Comparison of ENCODE assay signal across 24 cellular contexts in the genomic region with DNA sequence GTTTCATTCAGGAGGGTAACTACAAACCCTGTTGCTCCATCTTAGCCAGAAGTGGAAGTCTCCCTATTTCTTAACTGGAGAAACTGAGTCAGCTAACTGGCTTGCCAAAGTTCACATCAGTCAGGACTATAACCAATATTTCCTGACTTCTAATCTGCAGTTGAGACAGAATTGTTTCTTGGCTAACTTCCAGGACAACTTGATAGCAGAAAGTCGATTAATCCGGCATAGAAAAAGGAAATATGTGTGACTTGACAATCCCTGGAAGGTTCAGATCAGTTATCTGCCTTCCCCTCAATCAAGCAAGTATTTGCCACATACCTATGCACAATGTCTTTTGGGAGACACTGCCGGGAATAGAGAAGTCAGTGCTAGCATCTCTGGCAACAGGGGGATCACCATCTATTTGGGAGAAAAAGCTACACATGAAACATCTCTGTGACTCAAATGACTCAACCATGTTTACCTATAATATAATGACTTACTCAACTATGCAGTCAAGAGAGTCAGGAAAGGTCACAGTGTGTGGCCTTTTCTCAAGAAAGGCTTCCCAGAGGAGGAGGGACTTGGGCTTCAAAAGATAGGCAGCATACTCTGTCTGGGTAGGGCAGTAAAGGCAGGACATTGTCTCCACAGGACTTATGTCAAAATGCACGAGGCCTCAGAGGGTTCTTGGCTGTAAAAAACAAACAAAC. TPM values are rescaled to one million over a fixed set of nuclear protein-coding genes. Genes with fewer than 3 reads are reported as not detected.
DNase-seq lines count a peak whose midpoint lies in the region; ATAC-seq, FAIRE-seq and TF ChIP-seq lines count a peak whose summit lies in the region.
"Had no signal": no experiment of that assay in that cellular context is flagged by ENCODE, and none has a peak within 500 bp of the region (broad histone marks: within the 10 kb centered on the region; RNA-seq: fewer than 3 reads in every experiment).

No MANE protein-coding gene starts in this region.

- H3K4me3 ChIP-seq in A549 (no peak overlapping the region), HEK293 (ENCODE audit: low read depth, low read length) (no peak overlapping the region), bronchial epithelial cell (ENCODE audit: low read depth, low read length) (no peak overlapping the region), suprapubic skin (no peak overlapping the region)
- H3K4me3 ChIP-seq: GM23338 had no signal

- peaks cover 5% of the 10 kb centered on the region for H3K9me3 Mint-ChIP-seq in progenitor cell of endocrine pancreas (ENCODE audit: low read depth)
- H3K9me3 Mint-ChIP-seq: CD4-positive, CD25-positive, alpha-beta regulatory T cell; GM23338; IgD-negative memory B cell had no signal

- H3K36me3 ChIP-seq in HEK293 (ENCODE audit: control insufficient read depth in 2 of 2, insufficient read depth in 1 of 2, low read length in 2 of 2) (no peaks in the 10 kb centered on the region), bronchial epithelial cell (ENCODE audit: control insufficient read depth, insufficient read depth, low read length) (no peaks in the 10 kb centered on the region), suprapubic skin (no peaks in the 10 kb centered on the region)

- CTCF ChIA-PET in A549 (lab: Yijun Ruan, JAX) (no interaction called here), HEK293 (lab: Yijun Ruan, JAX) (no interaction called here), HEK293T (lab: Yijun Ruan, JAX) (no interaction called here)

- no peaks in the 10 kb centered on the region for H3K27me3 Mint-ChIP-seq in progenitor cell of endocrine pancreas

- no peak overlapping the region for H3K4me3 Mint-ChIP-seq in progenitor cell of endocrine pancreas (ENCODE audit: low read depth)
- H3K4me3 Mint-ChIP-seq: CD4-positive, CD25-positive, alpha-beta regulatory T cell; GM23338; IgD-negative memory B cell had no signal

- TF ChIP-seq CTCF in A549 (IDR thresholded peaks at IDR 0.05) (no peak), HEK293 (tag by site-specific recombination; IDR thresholded peaks at IDR 0.05) (no peak), bronchial epithelial cell (IDR thresholded peaks at IDR 0.05; ENCODE audit: insufficient read depth, low read length, severe bottlenecking) (no peak), progenitor cell of endocrine pancreas (IDR thresholded peaks at IDR 0.05; ENCODE audit: unreplicated experiment) (no peak), suprapubic skin (IDR thresholded peaks at IDR 0.05) (no peak)

- peaks cover 21% of the 10 kb centered on the region for H3K4me1 Mint-ChIP-seq in progenitor cell of endocrine pancreas (ENCODE audit: low read depth)
- H3K4me1 Mint-ChIP-seq: CD4-positive, CD25-positive, alpha-beta regulatory T cell; GM23338; IgD-negative memory B cell had no signal

- peak in 1 of 2 experiments; percentile 25 for DNase-seq in A549 (ENCODE audit: low read depth in 1 of 2, low spot score in 1 of 2)
- peak; percentile 25 for DNase-seq in bronchial epithelial cell (ENCODE audit: low read depth)
- DNase-seq in progenitor cell of endocrine pancreas (ENCODE audit: low spot score, unreplicated experiment): no peak
- no peak for DNase-seq in suprapubic skin (ENCODE audit: low spot score in 2 of 2)
- DNase-seq in HEK293T (ENCODE audit: extremely low spot score): no peak
- DNase-seq: CD4-positive, CD25-positive, alpha-beta regulatory T cell; COR-L47; DMS 273 treated with DMSO at 0.1 percent for 48 hours; HCEC 1CT; Kasumi-1; MM.1S; NCI-H1048; NCI-H1417 treated with DMSO at 0.1 percent for 48 hours; NCI-H187; NCI-H446 treated with DMSO at 0.1 percent for 48 hours; NCI-H526 treated with DMSO at 0.1 percent for 48 hours; RPMI8226; SHP77 had no signal

- H3K27ac ChIP-seq in A549 (no peak overlapping the region), HEK293 (ENCODE audit: extremely low read depth, low read depth, low read length) (no peak overlapping the region), suprapubic skin (no peak overlapping the region)

- H3K4me1 ChIP-seq in A549: peaks cover 10% of the 10 kb centered on the region
- H3K4me1 ChIP-seq in HEK293 (ENCODE audit: control insufficient read depth, insufficient read depth, low read length): no peaks in the 10 kb centered on the region
- no peaks in the 10 kb centered on the region for H3K4me1 ChIP-seq in suprapubic skin

- H3K27me3 ChIP-seq in bronchial epithelial cell (ENCODE audit: control insufficient read depth, insufficient read depth, low read length): no peaks in the 10 kb centered on the region
- no peaks in the 10 kb centered on the region for H3K27me3 ChIP-seq in suprapubic skin

- ATAC-seq in A549: peak in 1 of 2 experiments; percentile 24; a peak in 2 of 6 replicates
- ATAC-seq in HG02852 (IDR thresholded peaks at IDR 0.05; ENCODE audit: unreplicated experiment): no peak
- ATAC-seq: GM23338 had no signal

- peak overlapping the region; percentile 18 for H3K27ac Mint-ChIP-seq in progenitor cell of endocrine pancreas
- H3K27ac Mint-ChIP-seq: GM23338, IgD-negative memory B cell had no signal

- no peak for TF ChIP-seq POLR2A in A549 (IDR thresholded peaks at IDR 0.05; ENCODE audit: low read length)
- no peak for TF ChIP-seq POLR2A in suprapubic skin (IDR thresholded peaks at IDR 0.05)

- H3K4me2 ChIP-seq in A549: peak overlapping the region; percentile 12; the same call in 2 of the 3 replicates
- H3K4me2 ChIP-seq: GM23338 had no signal

- 29% methylated on average over 3 of the region's 4 CpGs for WGBS in A549 (ENCODE audit: missing lambda C conversion rate)
- 65% methylated on average over 4 of the region's 4 CpGs for WGBS in suprapubic skin

- H3K9me3 ChIP-seq in A549: no peaks in the 10 kb centered on the region
- no peaks in the 10 kb centered on the region for H3K9me3 ChIP-seq in HEK293 (ENCODE audit: control insufficient read depth, insufficient read depth, low read depth, low read length)
- H3K9me3 ChIP-seq in suprapubic skin: no peaks in the 10 kb centered on the region

- no peak for TF ChIP-seq RAD21 in A549 (conservative IDR thresholded peaks at IDR 0.05 in 1 of 2, IDR thresholded peaks at IDR 0.05 in 1 of 2)

- no peaks in the 10 kb centered on the region for H3K36me3 Mint-ChIP-seq in progenitor cell of endocrine pancreas (ENCODE audit: insufficient read depth)
- H3K36me3 Mint-ChIP-seq: CD4-positive, CD25-positive, alpha-beta regulatory T cell; IgD-negative memory B cell had no signal

- FAIRE-seq in A549 (lab: Jason Lieb, UNC): peak; percentile 70
- FAIRE-seq in bronchial epithelial cell (lab: Jason Lieb, UNC): no peak

- POLR2A ChIA-PET in A549 (lab: Yijun Ruan, JAX): no interaction called here
- POLR2A ChIA-PET in HEK293 (lab: Yijun Ruan, JAX): no interaction called here
- POLR2A ChIA-PET in HEK293T (lab: Yijun Ruan, JAX): no interaction called here

- no peak for TF ChIP-seq EP300 in A549 (IDR thresholded peaks at IDR 0.05)
- no peak for TF ChIP-seq EP300 in suprapubic skin (IDR thresholded peaks at IDR 0.05)

TF ChIP-seq in A549, 52 proteins besides CTCF, POLR2A, EP300 and RAD21 (continues in another document):
- TF ChIP-seq JUNB (IDR thresholded peaks at IDR 0.05): no peak
- no peak for TF ChIP-seq RCOR1 (IDR thresholded peaks at IDR 0.05; ENCODE audit: low read depth, low read length)
- no peak for TF ChIP-seq EHF (CRISPR knock-in tag; IDR thresholded peaks at IDR 0.05)
- no peak for TF ChIP-seq ZC3H11A (IDR thresholded peaks at IDR 0.05)
- no peak for TF ChIP-seq HOXA7 (CRISPR knock-in tag; IDR thresholded peaks at IDR 0.05)
- TF ChIP-seq HOXB5 (CRISPR knock-in tag; IDR thresholded peaks at IDR 0.05): no peak
- TF ChIP-seq FOXS1 (CRISPR knock-in tag; IDR thresholded peaks at IDR 0.05): no peak
- no peak for TF ChIP-seq CEBPB (IDR thresholded peaks at IDR 0.05)
- no peak for TF ChIP-seq ESRRA (IDR thresholded peaks at IDR 0.05; ENCODE audit: borderline replicate concordance, low read length)

TF ChIP-seq in HEK293, 187 proteins besides CTCF, POLR2A, EP300 and RAD21:
- no peak for TF ChIP-seq ZNF645 (tag by site-specific recombination; IDR thresholded peaks at IDR 0.05)
- TF ChIP-seq KLF9 (tag by site-specific recombination; IDR thresholded peaks at IDR 0.05; ENCODE audit: low read depth): no peak
- no peak for TF ChIP-seq ZNF114 (tag by site-specific recombination; IDR thresholded peaks at IDR 0.05)
- peak; percentile 60; the same call in 1 of the 2 replicates for TF ChIP-seq TRIM28 (IDR thresholded peaks at IDR 0.05; ENCODE audit: borderline replicate concordance, low read length)
- no peak for TF ChIP-seq ZNF701 (tag by site-specific recombination; IDR thresholded peaks at IDR 0.05)

TF ChIP-seq in HEK293T, 16 proteins besides CTCF, POLR2A, EP300 and RAD21:
- no peak for TF ChIP-seq FOXA1 (IDR thresholded peaks at IDR 0.05)
- TF ChIP-seq, protein P1, sequence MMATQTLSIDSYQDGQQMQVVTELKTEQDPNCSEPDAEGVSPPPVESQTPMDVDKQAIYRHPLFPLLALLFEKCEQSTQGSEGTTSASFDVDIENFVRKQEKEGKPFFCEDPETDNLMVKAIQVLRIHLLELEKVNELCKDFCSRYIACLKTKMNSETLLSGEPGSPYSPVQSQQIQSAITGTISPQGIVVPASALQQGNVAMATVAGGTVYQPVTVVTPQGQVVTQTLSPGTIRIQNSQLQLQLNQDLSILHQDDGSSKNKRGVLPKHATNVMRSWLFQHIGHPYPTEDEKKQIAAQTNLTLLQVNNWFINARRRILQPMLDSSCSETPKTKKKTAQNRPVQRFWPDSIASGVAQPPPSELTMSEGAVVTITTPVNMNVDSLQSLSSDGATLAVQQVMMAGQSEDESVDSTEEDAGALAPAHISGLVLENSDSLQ (IDR thresholded peaks at IDR 0.05): no peak

RNA-seq across cellular contexts. Expression of gene LONRF3, which starts 12.4 kb away (rescaled TPM):
- 7.7 and 8.1 TPM in 2 replicates for polyA plus RNA-seq in A549 (2011; rRNA removed)
- polyA plus RNA-seq in A549 (2012; cell fraction: cytosol; rRNA removed): 1.3 and 1.5 TPM in 2 replicates
- 1.6 TPM in 2 replicates for polyA plus RNA-seq in A549 (2012; cell fraction: nucleus; rRNA removed)
- 2.5 to 3.1 TPM (median 2.7 TPM) in 3 replicates for polyA plus RNA-seq in A549 (2017; fragmentation: RNase III; extraction: RNeasy Plus Mini Kit Qiagen cat#74134 plus additional on column Dnase treatment)
- polyA minus RNA-seq in A549 (2011; rRNA and poly(A)+ RNA removed): 8.4 and 9.5 TPM in 2 replicates
- total RNA-seq in bronchial epithelial cell: 0.51 and 0.79 TPM in 2 replicates
- total RNA-seq in progenitor cell of endocrine pancreas: 0.96 and 1.5 TPM in 2 replicates
- 1 to 10 TPM; 1.2 to 4.1 (median 1.8) TPM for total RNA-seq in suprapubic skin
- total RNA-seq: G401 had no signal
- polyA plus RNA-seq: BJ, GM23338, IgD-negative memory B cell had no signal
